Comparison of ENCODE assay signal across 8 cellular contexts in genomic region chr11:62760867-62761227, GRCh38. TPM values are rescaled to one million over a fixed set of nuclear protein-coding genes. Genes with fewer than 3 reads are reported as not detected.
A peak's percentile ranks its signal among the peaks of the same experiment; 100 is the strongest.
DNase-seq lines count a peak whose midpoint lies in the region; ATAC-seq, FAIRE-seq and TF ChIP-seq lines count a peak whose summit lies in the region.
"Not testable (repeated sequence)": the region's sequence is repeated elsewhere in the genome, so short reads cannot be mapped to it uniquely, and the experiment has no call there.

No MANE protein-coding gene starts in this region.

- H3K4me2 ChIP-seq in Loucy (ENCODE audit: low read depth, low read length, poor library complexity, severe bottlenecking) (peak overlapping the region; percentile 99), HepG2 (ENCODE audit: low read depth, low read length) (peak overlapping the region; percentile 55)

- not testable (repeated sequence) for H3K27ac ChIP-seq in CD8-positive, alpha-beta memory T cell (ENCODE audit: low read depth, low read length); endodermal cell (ENCODE audit: low read depth, low read length); HepG2 (ENCODE audit: extremely low read length, insufficient read depth, low read length)
- peak overlapping the region; percentile 11 to 94 (median 86) for H3K27ac ChIP-seq in tibial nerve

- H3F3A ChIP-seq in Loucy (ENCODE audit: low read depth) = not testable (repeated sequence)

- H3K4me3 ChIP-seq in CD8-positive, alpha-beta memory T cell (ENCODE audit: low read length); endodermal cell (ENCODE audit: low read length): not testable (repeated sequence)
- peak overlapping the region; percentile 90 for H3K4me3 ChIP-seq in Loucy (ENCODE audit: low read length, poor library complexity, severe bottlenecking)
- H3K4me3 ChIP-seq in HepG2 (replicated peaks in 1 of 3; ENCODE audit: insufficient read depth in 1 of 3, low read depth in 2 of 3, low read length in 3 of 3) = peak overlapping the region; percentile 43 to 72 (median 50); a peak in 5 of 6 replicates
- H3K4me3 ChIP-seq in tibial nerve = peak overlapping the region; percentile 68 to 94 (median 84)

- not testable (repeated sequence) for TF ChIP-seq EP300 in HepG2 (IDR thresholded peaks at IDR 0.05; ENCODE audit: low read depth in 2 of 2, low read length in 2 of 2); HepG2 (CRISPR knock-in tag; IDR thresholded peaks at IDR 0.05; ENCODE audit: borderline replicate concordance); tibial nerve (IDR thresholded peaks at IDR 0.05)

- H3K36me3 Mint-ChIP-seq in CD8-positive, alpha-beta memory T cell = peaks cover 0 to 27% (median 3%) of the 10 kb centered on the region in 3 donors
- H3K36me3 Mint-ChIP-seq in T-cell; activated naive CD8-positive, alpha-beta T cell treated with anti-CD3 and anti-CD28 coated beads for 36 hours: not testable (repeated sequence)
- peaks cover 21% of the 10 kb centered on the region for H3K36me3 Mint-ChIP-seq in endodermal cell (ENCODE audit: low read depth)

- not testable (repeated sequence) for TF ChIP-seq POLR2A in HepG2 (IDR thresholded peaks at IDR 0.05; ENCODE audit: insufficient read depth in 1 of 2, low read depth in 2 of 2, low read length in 2 of 2); tibial nerve (IDR thresholded peaks at IDR 0.05)

- CTCF ChIA-PET in CD8-positive, alpha-beta memory T cell (lab: Charles Lee) = interaction anchor here (1.0 to 2.2 kb wide), 6 partner anchors 11 to 121 kb away, joined by 3 to 13 read pairs (median 8); partner anchors contain the start of genes HNRNPUL2, SLC3A2, TAF6L and TMEM179B
- CTCF ChIA-PET in T-cell (lab: Charles Lee) = interaction anchor here (0.6 to 1.1 kb wide), 5 partner anchors 10 to 261 kb away, joined by 3 read pairs; partner anchors contain the start of gene TAF6L (in 1 of the 2)
- CTCF ChIA-PET in HepG2 (lab: Yijun Ruan, JAX; ENCODE audit: low intra/inter-chr PET ratio, low total read pairs) = not testable (repeated sequence)

- not testable (repeated sequence) for TF ChIP-seq RAD21 in HepG2 (CRISPR knock-in tag; IDR thresholded peaks at IDR 0.05)

- not testable (repeated sequence) for ATAC-seq in T-cell (replicated peaks in 1 of 4); HepG2

- H3K27me3 Mint-ChIP-seq in CD8-positive, alpha-beta memory T cell; T-cell; activated naive CD8-positive, alpha-beta T cell treated with anti-CD3 and anti-CD28 coated beads for 36 hours; endodermal cell (ENCODE audit: insufficient read depth): not testable (repeated sequence)

- H3K27ac Mint-ChIP-seq in CD8-positive, alpha-beta memory T cell = peak overlapping the region; percentile 17 to 99 (median 94)
- peak overlapping the region; percentile 67 to 98 for H3K27ac Mint-ChIP-seq in T-cell
- peak overlapping the region; percentile 85 for H3K27ac Mint-ChIP-seq in activated naive CD8-positive, alpha-beta T cell treated with anti-CD3 and anti-CD28 coated beads for 36 hours
- peak overlapping the region; percentile 75 for H3K27ac Mint-ChIP-seq in endodermal cell

- intact Hi-C loops in HepG2 (cut with micrococcal nuclease; ENCODE audit: unreplicated experiment) = not testable (repeated sequence)
- intact Hi-C loops in posterior vena cava (cut with DNase I) = loop anchor here in 1 of 2 donors (10.0 kb wide), 1 partner anchor 1246 kb away; no protein-coding TSS in a partner anchor

- 58 to 60% methylated on average over 7 to 8 of the region's 9 CpGs for WGBS in endodermal cell (ENCODE audit: insufficient coverage in 1 of 2, insufficient read length in 1 of 2), 2 experiments
- 24% methylated on average over 9 of the region's 9 CpGs for WGBS in HepG2 (ENCODE audit: low lambda C conversion rate)
- 39% methylated on average over 9 of the region's 9 CpGs for WGBS in tibial nerve, 2 donors

- not testable (repeated sequence) for H3K36me3 ChIP-seq in CD8-positive, alpha-beta memory T cell (ENCODE audit: insufficient read depth, low read length); Loucy (ENCODE audit: insufficient read depth, low read length); HepG2 (replicated peaks in 1 of 2; ENCODE audit: control insufficient read depth in 1 of 2, insufficient read depth in 2 of 2, low read length in 2 of 2)
- H3K36me3 ChIP-seq in endodermal cell (ENCODE audit: control insufficient read depth, insufficient read depth, low read length) (peaks cover 11% of the 10 kb centered on the region), tibial nerve (peaks cover 0 to 22% (median 0%) of the 10 kb centered on the region in 3 donors)

- in situ Hi-C loops in HepG2 (cut with HindIII; ENCODE audit: extremely low pct_ligation_motif_present, low pct_unique_long_range_greater_than_20kb) = not testable (repeated sequence)

- peaks cover 15% of the 10 kb centered on the region for H3K79me2 ChIP-seq in Loucy (ENCODE audit: insufficient read depth, low read length)
- peaks cover 12% of the 10 kb centered on the region for H3K79me2 ChIP-seq in HepG2 (ENCODE audit: insufficient read depth, low read length)

- H3K9me2 ChIP-seq in Loucy (replicated peaks; ENCODE audit: low read depth, low read length) = not testable (repeated sequence)

- H3K4me1 Mint-ChIP-seq in CD8-positive, alpha-beta memory T cell = peaks cover 17 to 30% (median 18%) of the 10 kb centered on the region in 3 donors
- H3K4me1 Mint-ChIP-seq in T-cell (peaks cover 22 to 26% (median 25%) of the 10 kb centered on the region in 3 donors), endodermal cell (peaks cover 22% of the 10 kb centered on the region)
- H3K4me1 Mint-ChIP-seq in activated naive CD8-positive, alpha-beta T cell treated with anti-CD3 and anti-CD28 coated beads for 36 hours = peaks cover 17% of the 10 kb centered on the region

- TF ChIP-seq CTCF in Loucy (conservative IDR thresholded peaks at IDR 0.05; ENCODE audit: low read length); endodermal cell (conservative IDR thresholded peaks at IDR 0.05); HepG2 (CRISPR knock-in tag; IDR thresholded peaks at IDR 0.05); tibial nerve (IDR thresholded peaks at IDR 0.05): not testable (repeated sequence)

- not testable (repeated sequence) for H3K27me3 ChIP-seq in CD8-positive, alpha-beta memory T cell (ENCODE audit: insufficient read depth, low read length, poor library complexity, severe bottlenecking); Loucy (ENCODE audit: insufficient read depth, low read length, poor library complexity, severe bottlenecking); endodermal cell (ENCODE audit: control insufficient read depth, insufficient read depth, low read length, poor library complexity, severe bottlenecking); HepG2 (ENCODE audit: control insufficient read depth in 1 of 2, insufficient read depth in 2 of 2, low read length in 2 of 2); tibial nerve

- peak overlapping the region; percentile 85 for H3K9ac ChIP-seq in Loucy (ENCODE audit: low read depth, low read length, poor library complexity, severe bottlenecking)
- not testable (repeated sequence) for H3K9ac ChIP-seq in endodermal cell (ENCODE audit: extremely low read depth, low read length, poor library complexity, severe bottlenecking); HepG2 (ENCODE audit: insufficient read depth, low read depth, low read length)

- DNase-seq in CD8-positive, alpha-beta memory T cell; T-cell; activated naive CD8-positive, alpha-beta T cell treated with anti-CD3 and anti-CD28 coated beads for 36 hours; HepG2 (ENCODE audit: low spot score); tibial nerve (ENCODE audit: low spot score in 2 of 2): not testable (repeated sequence)
- peak; percentile 66 for DNase-seq in endodermal cell
- peak; percentile 58 for DNase-seq in posterior vena cava (ENCODE audit: low spot score)

- BruUV-seq in HepG2 (replicated peaks; lab: Mats Ljungman, UMichigan) = not testable (repeated sequence)

- H2AFZ ChIP-seq in Loucy (ENCODE audit: low read length) = peak overlapping the region; percentile 49; the same call in 1 of the 2 replicates
- not testable (repeated sequence) for H2AFZ ChIP-seq in HepG2 (ENCODE audit: low read length)

- peak overlapping the region; percentile 89 to 98 (median 96) for H3K4me3 Mint-ChIP-seq in CD8-positive, alpha-beta memory T cell
- H3K4me3 Mint-ChIP-seq in T-cell (peak overlapping the region; percentile 92 to 98 (median 96)), endodermal cell (peak overlapping the region; percentile 96)
- H3K4me3 Mint-ChIP-seq in activated naive CD8-positive, alpha-beta T cell treated with anti-CD3 and anti-CD28 coated beads for 36 hours = peak overlapping the region; percentile 87

- H4K20me1 ChIP-seq in Loucy (ENCODE audit: insufficient read depth, low read length, poor library complexity, severe bottlenecking); HepG2 (ENCODE audit: insufficient read depth, low read length): not testable (repeated sequence)

- H3K9me3 ChIP-seq in CD8-positive, alpha-beta memory T cell (ENCODE audit: low read length); Loucy (ENCODE audit: insufficient read depth, low read depth, low read length); endodermal cell (ENCODE audit: control insufficient read depth, low read length); HepG2 (ENCODE audit: low read length); tibial nerve: not testable (repeated sequence)

- peaks cover 13% of the 10 kb centered on the region for H3K4me1 ChIP-seq in CD8-positive, alpha-beta memory T cell (ENCODE audit: insufficient read depth, low read length)
- H3K4me1 ChIP-seq in Loucy (ENCODE audit: insufficient read depth, low read length, poor library complexity, severe bottlenecking) = peaks cover 11% of the 10 kb centered on the region
- peaks cover 12% of the 10 kb centered on the region for H3K4me1 ChIP-seq in endodermal cell (ENCODE audit: control insufficient read depth, insufficient read depth, low read length)
- H3K4me1 ChIP-seq in HepG2 (ENCODE audit: insufficient read depth, low read length) = peaks cover 28% of the 10 kb centered on the region
- peaks cover 0 to 31% (median 13%) of the 10 kb centered on the region in 4 donors for H3K4me1 ChIP-seq in tibial nerve

- POLR2A ChIA-PET in CD8-positive, alpha-beta memory T cell (lab: Charles Lee) = interaction anchor here (0.5 to 2.3 kb wide), 19 partner anchors 9 to 187 kb away, joined by 3 to 18 read pairs (median 6); partner anchors contain the start of genes C11orf98, CSKMT, EEF1G and HNRNPUL2
- POLR2A ChIA-PET in T-cell (lab: Charles Lee) = interaction anchor here (0.5 to 0.6 kb wide), 3 partner anchors 24 to 96 kb away, joined by 3 to 7 read pairs (median 4); partner anchors contain the start of genes C11orf98 (in 1 of the 2) and CSKMT (in 1 of the 2)
- POLR2A ChIA-PET in HepG2 (lab: Yijun Ruan, JAX) = interaction anchor here (0.6 to 3.7 kb wide), 16 partner anchors 10 to 434 kb away, joined by 3 to 44 read pairs (median 6); partner anchors contain the start of genes C11orf98, CSKMT, EEF1G and HNRNPUL2

- not testable (repeated sequence) for H3K9me3 Mint-ChIP-seq in CD8-positive, alpha-beta memory T cell; T-cell; activated naive CD8-positive, alpha-beta T cell treated with anti-CD3 and anti-CD28 coated beads for 36 hours; endodermal cell

- FAIRE-seq in HepG2 (lab: Jason Lieb, UNC) = not testable (repeated sequence)

RNA-seq across cellular contexts. Expression of gene POLR2G, which starts 0.5 kb away (rescaled TPM):
- 100 to 1,000 TPM; 151 to 160 TPM for total RNA-seq in CD8-positive, alpha-beta memory T cell
- 272 TPM for polyA plus RNA-seq in CD8-positive, alpha-beta memory T cell
- total RNA-seq in T-cell = 10 to 100 TPM; 65.6 to 84.8 (median 76.1) TPM
- 100 to 1,000 TPM; 125 to 131 TPM for total RNA-seq in activated naive CD8-positive, alpha-beta T cell treated with anti-CD3 and anti-CD28 coated beads for 36 hours
- total RNA-seq in endodermal cell = 100 to 1,000 TPM; 107 to 137 TPM
- polyA plus RNA-seq in endodermal cell (2013, experiment 1 of 2) = 134 TPM
- 125 TPM for polyA plus RNA-seq in endodermal cell (2013, experiment 2 of 2)
- total RNA-seq in HepG2 (2016; rRNA removed; fragmentation: Illumina TruSeq; extraction: Trizol) = 97.6 and 116 TPM in 2 replicates
- 48.1 and 60.6 TPM in 2 replicates for total RNA-seq in HepG2 (2016; cell fraction: cytosol; rRNA removed; fragmentation: Illumina TruSeq; extraction: Trizol; ENCODE audit: low read depth)
- 98.7 and 136 TPM in 2 replicates for total RNA-seq in HepG2 (2016; cell fraction: insoluble cytoplasmic fraction; rRNA removed; fragmentation: Illumina TruSeq; extraction: Trizol)
- 39.5 and 41.8 TPM in 2 replicates for total RNA-seq in HepG2 (2016; cell fraction: membrane; rRNA removed; fragmentation: Illumina TruSeq; extraction: Trizol)
- total RNA-seq in HepG2 (2016; cell fraction: nucleus; rRNA removed; fragmentation: Illumina TruSeq; extraction: Trizol) = 40.5 and 42.3 TPM in 2 replicates
- polyA plus RNA-seq in HepG2 (2011; rRNA removed) = 85.9 and 97.1 TPM in 2 replicates
- polyA plus RNA-seq in HepG2 (2011; cell fraction: cytosol; rRNA removed) = 103 and 110 TPM in 2 replicates
- 60.6 and 64.1 TPM in 2 replicates for polyA plus RNA-seq in HepG2 (2011; cell fraction: nucleus; rRNA removed)
- 49.6 and 53.4 TPM in 2 replicates for polyA plus RNA-seq in HepG2 (2012)
- 48.7 and 50.1 TPM in 2 replicates for polyA plus RNA-seq in HepG2 (2016; cell fraction: cytosol; fragmentation: Illumina TruSeq; extraction: Trizol; ENCODE audit: low read depth)
- polyA plus RNA-seq in HepG2 (2016; cell fraction: insoluble cytoplasmic fraction; fragmentation: Illumina TruSeq; extraction: Trizol; ENCODE audit: low read depth) = 117 and 138 TPM in 2 replicates
- 33.3 and 37.4 TPM in 2 replicates for polyA plus RNA-seq in HepG2 (2016; cell fraction: membrane; fragmentation: Illumina TruSeq; extraction: Trizol; ENCODE audit: low read depth)
- 77.1 and 77.2 TPM in 2 replicates for polyA plus RNA-seq in HepG2 (2016; cell fraction: nucleus; fragmentation: Illumina TruSeq; extraction: Trizol; ENCODE audit: insufficient read depth, low read depth)
- 137 and 393 TPM in 2 replicates for polyA minus RNA-seq in HepG2 (2011; rRNA and poly(A)+ RNA removed; ENCODE audit: low replicate concordance)
- 36.7 and 40.7 TPM in 2 replicates for polyA minus RNA-seq in HepG2 (2011; cell fraction: cytosol; rRNA and poly(A)+ RNA removed)
- 24.8 and 27.5 TPM in 2 replicates for polyA minus RNA-seq in HepG2 (2011; cell fraction: nucleus; rRNA and poly(A)+ RNA removed)
- total RNA-seq in posterior vena cava = 10 to 100 TPM; 39.7 to 50.9 TPM
- total RNA-seq in tibial nerve = 10 to 100 TPM; 49.2 to 70.0 (median 53.6) TPM

RNA-seq across cellular contexts. Expression of gene ZBTB3, which starts 6.9 kb away (rescaled TPM):
- total RNA-seq in CD8-positive, alpha-beta memory T cell = 10 to 100 TPM in 1 of 2 experiments, 1 to 10 TPM in 1; 9.4 to 11.6 TPM
- polyA plus RNA-seq in CD8-positive, alpha-beta memory T cell = 3.5 TPM
- total RNA-seq in T-cell (10 to 100 TPM in 3 of 5 donors, 1 to 10 TPM in 2; 5.9 to 24.6 (median 22.9) TPM), endodermal cell (10 to 100 TPM; 16.9 to 33.8 TPM), HepG2 (2016; rRNA removed; fragmentation: Illumina TruSeq; extraction: Trizol) (4.0 and 5.2 TPM in 2 replicates), posterior vena cava (10 to 100 TPM in 1 of 2 donors, 1 to 10 TPM in 1; 6.2 to 12.3 TPM), tibial nerve (1 to 10 TPM; 8.1 to 9.8 (median 8.9) TPM)
- total RNA-seq in activated naive CD8-positive, alpha-beta T cell treated with anti-CD3 and anti-CD28 coated beads for 36 hours = 1 to 10 TPM; 4.8 to 6.3 TPM
- polyA plus RNA-seq in endodermal cell (2013, experiment 1 of 2) = 8.0 TPM
- polyA plus RNA-seq in endodermal cell (2013, experiment 2 of 2) = 8.0 TPM
- total RNA-seq in HepG2 (2016; cell fraction: cytosol; rRNA removed; fragmentation: Illumina TruSeq; extraction: Trizol; ENCODE audit: low read depth) = 0.53 and 0.61 TPM in 2 replicates
- 5.1 and 5.3 TPM in 2 replicates for total RNA-seq in HepG2 (2016; cell fraction: insoluble cytoplasmic fraction; rRNA removed; fragmentation: Illumina TruSeq; extraction: Trizol)
- total RNA-seq in HepG2 (2016; cell fraction: membrane; rRNA removed; fragmentation: Illumina TruSeq; extraction: Trizol) = 4.0 and 5.4 TPM in 2 replicates
- total RNA-seq in HepG2 (2016; cell fraction: nucleus; rRNA removed; fragmentation: Illumina TruSeq; extraction: Trizol) = 4.0 and 4.1 TPM in 2 replicates
- 3.1 and 3.4 TPM in 2 replicates for polyA plus RNA-seq in HepG2 (2011; rRNA removed)
- polyA plus RNA-seq in HepG2 (2011; cell fraction: cytosol; rRNA removed) = 3.1 and 3.5 TPM in 2 replicates
- polyA plus RNA-seq in HepG2 (2011; cell fraction: nucleus; rRNA removed) = 3.7 and 4.0 TPM in 2 replicates
- polyA plus RNA-seq in HepG2 (2012) = 1.4 TPM in 2 replicates
- polyA plus RNA-seq in HepG2 (2016; cell fraction: cytosol; fragmentation: Illumina TruSeq; extraction: Trizol; ENCODE audit: low read depth) = 0.14 and 0.41 TPM in 2 replicates
- polyA plus RNA-seq in HepG2 (2016; cell fraction: insoluble cytoplasmic fraction; fragmentation: Illumina TruSeq; extraction: Trizol; ENCODE audit: low read depth) = 0.83 and 2.0 TPM in 2 replicates
- polyA plus RNA-seq in HepG2 (2016; cell fraction: membrane; fragmentation: Illumina TruSeq; extraction: Trizol; ENCODE audit: low read depth) = 0.59 and 1.1 TPM in 2 replicates
- 3.3 and 4.3 TPM in 2 replicates for polyA plus RNA-seq in HepG2 (2016; cell fraction: nucleus; fragmentation: Illumina TruSeq; extraction: Trizol; ENCODE audit: insufficient read depth, low read depth)
- 10.4 and 20.3 TPM in 2 replicates for polyA minus RNA-seq in HepG2 (2011; rRNA and poly(A)+ RNA removed; ENCODE audit: low replicate concordance)
- polyA minus RNA-seq in HepG2 (2011; cell fraction: cytosol; rRNA and poly(A)+ RNA removed) = 2.6 and 3.6 TPM in 2 replicates
- 5.5 and 5.6 TPM in 2 replicates for polyA minus RNA-seq in HepG2 (2011; cell fraction: nucleus; rRNA and poly(A)+ RNA removed)

RNA-seq across cellular contexts. Expression of gene TAF6L, which starts 10.3 kb away (rescaled TPM):
- 10 to 100 TPM; 21.8 to 24.1 TPM for total RNA-seq in CD8-positive, alpha-beta memory T cell
- polyA plus RNA-seq in CD8-positive, alpha-beta memory T cell = 9.6 TPM
- total RNA-seq in T-cell = 10 to 100 TPM; 15.1 to 29.5 (median 29.0) TPM
- 10 to 100 TPM; 22.0 to 22.1 TPM for total RNA-seq in activated naive CD8-positive, alpha-beta T cell treated with anti-CD3 and anti-CD28 coated beads for 36 hours
- total RNA-seq in endodermal cell = 10 to 100 TPM; 37.4 to 41.7 TPM
- 31.8 TPM for polyA plus RNA-seq in endodermal cell (2013, experiment 1 of 2)
- polyA plus RNA-seq in endodermal cell (2013, experiment 2 of 2) = 29.4 TPM
- 13.4 and 19.4 TPM in 2 replicates for total RNA-seq in HepG2 (2016; rRNA removed; fragmentation: Illumina TruSeq; extraction: Trizol)
- 7.0 and 7.8 TPM in 2 replicates for total RNA-seq in HepG2 (2016; cell fraction: cytosol; rRNA removed; fragmentation: Illumina TruSeq; extraction: Trizol; ENCODE audit: low read depth)
- 10.8 and 19.2 TPM in 2 replicates for total RNA-seq in HepG2 (2016; cell fraction: insoluble cytoplasmic fraction; rRNA removed; fragmentation: Illumina TruSeq; extraction: Trizol)
- 6.2 and 7.0 TPM in 2 replicates for total RNA-seq in HepG2 (2016; cell fraction: membrane; rRNA removed; fragmentation: Illumina TruSeq; extraction: Trizol)
- 19.4 and 24.8 TPM in 2 replicates for total RNA-seq in HepG2 (2016; cell fraction: nucleus; rRNA removed; fragmentation: Illumina TruSeq; extraction: Trizol)
- polyA plus RNA-seq in HepG2 (2011; rRNA removed) = 12.6 and 15.3 TPM in 2 replicates
- 7.1 and 7.8 TPM in 2 replicates for polyA plus RNA-seq in HepG2 (2011; cell fraction: cytosol; rRNA removed)
- polyA plus RNA-seq in HepG2 (2011; cell fraction: nucleus; rRNA removed) = 63.1 and 71.3 TPM in 2 replicates
- 7.7 and 10.2 TPM in 2 replicates for polyA plus RNA-seq in HepG2 (2012)
- 1.1 and 1.4 TPM in 2 replicates for polyA plus RNA-seq in HepG2 (2016; cell fraction: cytosol; fragmentation: Illumina TruSeq; extraction: Trizol; ENCODE audit: low read depth)
- 8.3 and 9.9 TPM in 2 replicates for polyA plus RNA-seq in HepG2 (2016; cell fraction: insoluble cytoplasmic fraction; fragmentation: Illumina TruSeq; extraction: Trizol; ENCODE audit: low read depth)
- 2.1 and 2.5 TPM in 2 replicates for polyA plus RNA-seq in HepG2 (2016; cell fraction: membrane; fragmentation: Illumina TruSeq; extraction: Trizol; ENCODE audit: low read depth)
- 49.8 and 51.9 TPM in 2 replicates for polyA plus RNA-seq in HepG2 (2016; cell fraction: nucleus; fragmentation: Illumina TruSeq; extraction: Trizol; ENCODE audit: insufficient read depth, low read depth)
- polyA minus RNA-seq in HepG2 (2011; rRNA and poly(A)+ RNA removed; ENCODE audit: low replicate concordance) = 22.2 and 52.0 TPM in 2 replicates
- polyA minus RNA-seq in HepG2 (2011; cell fraction: cytosol; rRNA and poly(A)+ RNA removed) = 6.3 and 6.9 TPM in 2 replicates
- polyA minus RNA-seq in HepG2 (2011; cell fraction: nucleus; rRNA and poly(A)+ RNA removed) = 15.0 and 18.8 TPM in 2 replicates
- total RNA-seq in posterior vena cava = 10 to 100 TPM; 11.3 to 12.9 TPM
- 10 to 100 TPM; 23.2 to 38.8 (median 33.1) TPM for total RNA-seq in tibial nerve

RNA-seq across cellular contexts. Expression of gene TMEM179B, which starts 26.4 kb away (rescaled TPM):
- 10 to 100 TPM; 46.4 to 49.2 TPM for total RNA-seq in CD8-positive, alpha-beta memory T cell
- 135 TPM for polyA plus RNA-seq in CD8-positive, alpha-beta memory T cell
- total RNA-seq in T-cell (10 to 100 TPM; 27.7 to 53.3 (median 46.5) TPM), endodermal cell (10 to 100 TPM; 31.0 TPM), HepG2 (2016; rRNA removed; fragmentation: Illumina TruSeq; extraction: Trizol) (11.4 and 24.8 TPM in 2 replicates), posterior vena cava (10 to 100 TPM; 23.7 to 33.0 TPM), tibial nerve (100 to 1,000 TPM in 1 of 4 donors, 10 to 100 TPM in 3; 80.8 to 105 (median 94.9) TPM)
- total RNA-seq in activated naive CD8-positive, alpha-beta T cell treated with anti-CD3 and anti-CD28 coated beads for 36 hours = 10 to 100 TPM; 30.7 to 34.3 TPM
- 38.9 TPM for polyA plus RNA-seq in endodermal cell (2013, experiment 1 of 2)
- 28.8 TPM for polyA plus RNA-seq in endodermal cell (2013, experiment 2 of 2)
- total RNA-seq in HepG2 (2016; cell fraction: cytosol; rRNA removed; fragmentation: Illumina TruSeq; extraction: Trizol; ENCODE audit: low read depth) = 9.2 and 13.4 TPM in 2 replicates
- total RNA-seq in HepG2 (2016; cell fraction: insoluble cytoplasmic fraction; rRNA removed; fragmentation: Illumina TruSeq; extraction: Trizol) = 11.0 and 23.7 TPM in 2 replicates
- 12.0 and 14.6 TPM in 2 replicates for total RNA-seq in HepG2 (2016; cell fraction: membrane; rRNA removed; fragmentation: Illumina TruSeq; extraction: Trizol)
- 18.4 and 20.2 TPM in 2 replicates for total RNA-seq in HepG2 (2016; cell fraction: nucleus; rRNA removed; fragmentation: Illumina TruSeq; extraction: Trizol)
- 25.7 and 31.5 TPM in 2 replicates for polyA plus RNA-seq in HepG2 (2011; rRNA removed)
- 35.5 and 41.1 TPM in 2 replicates for polyA plus RNA-seq in HepG2 (2011; cell fraction: cytosol; rRNA removed)
- polyA plus RNA-seq in HepG2 (2011; cell fraction: nucleus; rRNA removed) = 16.2 and 27.4 TPM in 2 replicates
- polyA plus RNA-seq in HepG2 (2012) = 26.1 and 27.4 TPM in 2 replicates
- 12.6 and 19.7 TPM in 2 replicates for polyA plus RNA-seq in HepG2 (2016; cell fraction: cytosol; fragmentation: Illumina TruSeq; extraction: Trizol; ENCODE audit: low read depth)
- polyA plus RNA-seq in HepG2 (2016; cell fraction: insoluble cytoplasmic fraction; fragmentation: Illumina TruSeq; extraction: Trizol; ENCODE audit: low read depth) = 15.3 and 17.5 TPM in 2 replicates
- polyA plus RNA-seq in HepG2 (2016; cell fraction: membrane; fragmentation: Illumina TruSeq; extraction: Trizol; ENCODE audit: low read depth) = 18.5 and 20.7 TPM in 2 replicates
- polyA plus RNA-seq in HepG2 (2016; cell fraction: nucleus; fragmentation: Illumina TruSeq; extraction: Trizol; ENCODE audit: insufficient read depth, low read depth) = 41.2 and 41.7 TPM in 2 replicates
- polyA minus RNA-seq in HepG2 (2011; rRNA and poly(A)+ RNA removed; ENCODE audit: low replicate concordance) = 58.2 and 80.5 TPM in 2 replicates
- 20.0 and 25.1 TPM in 2 replicates for polyA minus RNA-seq in HepG2 (2011; cell fraction: cytosol; rRNA and poly(A)+ RNA removed)
- 14.4 and 22.0 TPM in 2 replicates for polyA minus RNA-seq in HepG2 (2011; cell fraction: nucleus; rRNA and poly(A)+ RNA removed)

RNA-seq across cellular contexts. Expression of gene TMEM223, which starts 31.0 kb away (rescaled TPM):
- 10 to 100 TPM; 13.0 to 14.6 TPM for total RNA-seq in CD8-positive, alpha-beta memory T cell
- polyA plus RNA-seq in CD8-positive, alpha-beta memory T cell = 56.0 TPM
- total RNA-seq in T-cell (10 to 100 TPM; 11.2 to 27.6 (median 23.0) TPM), endodermal cell (10 to 100 TPM; 18.4 to 21.0 TPM), HepG2 (2016; rRNA removed; fragmentation: Illumina TruSeq; extraction: Trizol) (18.0 and 24.9 TPM in 2 replicates), posterior vena cava (1 to 10 TPM; 8.9 to 10.0 TPM), tibial nerve (10 to 100 TPM; 22.9 to 40.4 (median 31.3) TPM)
- 1 to 10 TPM; 9.4 to 10.0 TPM for total RNA-seq in activated naive CD8-positive, alpha-beta T cell treated with anti-CD3 and anti-CD28 coated beads for 36 hours
- 19.9 TPM for polyA plus RNA-seq in endodermal cell (2013, experiment 1 of 2)
- 19.4 TPM for polyA plus RNA-seq in endodermal cell (2013, experiment 2 of 2)
- total RNA-seq in HepG2 (2016; cell fraction: cytosol; rRNA removed; fragmentation: Illumina TruSeq; extraction: Trizol; ENCODE audit: low read depth) = 24.0 and 27.7 TPM in 2 replicates
- 18.1 and 26.8 TPM in 2 replicates for total RNA-seq in HepG2 (2016; cell fraction: insoluble cytoplasmic fraction; rRNA removed; fragmentation: Illumina TruSeq; extraction: Trizol)
- total RNA-seq in HepG2 (2016; cell fraction: membrane; rRNA removed; fragmentation: Illumina TruSeq; extraction: Trizol) = 21.4 and 22.7 TPM in 2 replicates
- 16.0 and 19.0 TPM in 2 replicates for total RNA-seq in HepG2 (2016; cell fraction: nucleus; rRNA removed; fragmentation: Illumina TruSeq; extraction: Trizol)
- polyA plus RNA-seq in HepG2 (2011; rRNA removed) = 19.5 TPM in 2 replicates
- polyA plus RNA-seq in HepG2 (2011; cell fraction: cytosol; rRNA removed) = 27.5 and 30.1 TPM in 2 replicates
- polyA plus RNA-seq in HepG2 (2011; cell fraction: nucleus; rRNA removed) = 11.2 and 13.7 TPM in 2 replicates
- polyA plus RNA-seq in HepG2 (2012) = 9.3 and 9.8 TPM in 2 replicates
- polyA plus RNA-seq in HepG2 (2016; cell fraction: cytosol; fragmentation: Illumina TruSeq; extraction: Trizol; ENCODE audit: low read depth) = 18.7 and 24.3 TPM in 2 replicates
- 13.4 and 16.9 TPM in 2 replicates for polyA plus RNA-seq in HepG2 (2016; cell fraction: insoluble cytoplasmic fraction; fragmentation: Illumina TruSeq; extraction: Trizol; ENCODE audit: low read depth)
- polyA plus RNA-seq in HepG2 (2016; cell fraction: membrane; fragmentation: Illumina TruSeq; extraction: Trizol; ENCODE audit: low read depth) = 16.6 and 17.8 TPM in 2 replicates
- 22.4 and 26.0 TPM in 2 replicates for polyA plus RNA-seq in HepG2 (2016; cell fraction: nucleus; fragmentation: Illumina TruSeq; extraction: Trizol; ENCODE audit: insufficient read depth, low read depth)
- polyA minus RNA-seq in HepG2 (2011; rRNA and poly(A)+ RNA removed; ENCODE audit: low replicate concordance) = 23.7 and 38.2 TPM in 2 replicates
- polyA minus RNA-seq in HepG2 (2011; cell fraction: cytosol; rRNA and poly(A)+ RNA removed) = 7.8 and 9.2 TPM in 2 replicates
- 10.6 and 10.9 TPM in 2 replicates for polyA minus RNA-seq in HepG2 (2011; cell fraction: nucleus; rRNA and poly(A)+ RNA removed)
